In genomic region chr1:38476111-38476783, GRCh38 we compare ENCODE assay signal across 11 cellular contexts.
DNase-seq lines count a peak whose midpoint lies in the region; TF ChIP-seq lines count a peak whose summit lies in the region.
"Had no signal": no experiment of that assay in that cellular context is flagged by ENCODE, and none has a peak within 500 bp of the region (broad histone marks: within the 10 kb centered on the region; RNA-seq: fewer than 3 reads in every experiment).

No MANE protein-coding gene starts in this region.

- no peaks in the 10 kb centered on the region for H3K79me2 ChIP-seq in OCI-LY7 (ENCODE audit: insufficient read depth, low read depth, low read length)

- H3K36me3 ChIP-seq in OCI-LY7 (ENCODE audit: insufficient read depth, low read length) (no peaks in the 10 kb centered on the region; the same call in 1 of the 2 replicates), iPS DF 6.9 (ENCODE audit: control insufficient read depth, insufficient read depth, low read length) (no peaks in the 10 kb centered on the region)

- WGBS in iPS DF 6.9 (ENCODE audit: insufficient coverage, insufficient read length): no CpG with 5 or more reads among the region's 46 CpGs

- in situ Hi-C loops in KBM-7 (cut with MboI; ENCODE audit: low pct_unique_long_range_greater_than_20kb, low sequenced_read_pairs): no loop called here

- DNase-seq in OCI-LY7 (ENCODE audit: low spot score) (no peak), iPS DF 6.9 (ENCODE audit: low read depth, low spot score) (no peak), posterior cingulate gyrus (peak in 9 of 10 donors; percentile 21 to 88 (median 42)), NCI-H82 treated with DMSO at 0.1 percent for 48 hours (lab: John Stamatoyannopoulos, UW; ENCODE audit: unreplicated experiment) (no peak), globus pallidus (ENCODE audit: low spot score) (no peak), KBM-7 (no peak)
- DNase-seq in stimulated activated CD4-positive, alpha-beta T cell treated with anti-CD3 and anti-CD28 coated beads, Interleukin-2, amount 100 ng/mL, for 24 hours: no peak
- DNase-seq: activated effector memory CD4-positive, alpha-beta T cell treated with Interleukin-2 at 50 U/mL for 16 hours; DMS53; NK-92 treated with Interleukin-12 subunit alpha and Interleukin-12 subunit beta, amount 100 ng/mL, for 24 hours had no signal

- H3K27ac ChIP-seq in OCI-LY7 (ENCODE audit: low read depth, low read length, poor library complexity, severe bottlenecking) (peak overlapping the region; percentile 90), iPS DF 6.9 (ENCODE audit: low read length) (no peak overlapping the region)

- H3K9me3 ChIP-seq in OCI-LY7 (ENCODE audit: low read length) (peaks cover 8% of the 10 kb centered on the region), iPS DF 6.9 (ENCODE audit: control insufficient read depth, insufficient read depth, low read length) (no peaks in the 10 kb centered on the region)

- POLR2A ChIA-PET in OCI-LY7 (lab: Charles Lee): interaction anchor here (0.6 to 1.5 kb wide), 2 partner anchors 13 to 14 kb away, joined by 3 to 4 read pairs; no protein-coding TSS in a partner anchor

- no peaks in the 10 kb centered on the region for H3K9me2 ChIP-seq in OCI-LY7 (ENCODE audit: insufficient read depth, low read length)

- peaks cover 47% of the 10 kb centered on the region for H3K4me1 ChIP-seq in OCI-LY7 (ENCODE audit: insufficient read depth, low read length, poor library complexity, severe bottlenecking)
- peaks cover 3% of the 10 kb centered on the region for H3K4me1 ChIP-seq in iPS DF 6.9 (ENCODE audit: control insufficient read depth, insufficient read depth, low read length)

- no TSS peak for BruUV-seq in OCI-LY7 (replicated peaks; lab: Mats Ljungman, UMichigan)

- H3K4me3 ChIP-seq in GM12875 (ENCODE audit: low read depth, low read length) (peak overlapping the region; percentile 77), OCI-LY7 (ENCODE audit: low read depth, low read length, poor library complexity, severe bottlenecking) (peak overlapping the region; percentile 58), iPS DF 6.9 (ENCODE audit: low read length) (peak overlapping the region; percentile 38; the same call in 1 of the 2 replicates)

- CTCF ChIA-PET in OCI-LY7 (lab: Charles Lee; ENCODE audit: unreplicated experiment): interaction anchor here (0.6 kb wide), 2 partner anchors 31 to 46 kb away, joined by 3 to 4 read pairs; no protein-coding TSS in a partner anchor

- H4K20me1 ChIP-seq in OCI-LY7 (ENCODE audit: insufficient read depth, low read length): no peaks in the 10 kb centered on the region

- no peaks in the 10 kb centered on the region; the same call in 1 of the 2 replicates for H3K27me3 ChIP-seq in iPS DF 6.9 (ENCODE audit: control insufficient read depth, insufficient read depth, low read length)

- no peak for TF ChIP-seq CTCF in GM12875 (IDR thresholded peaks at IDR 0.05; ENCODE audit: borderline replicate concordance, insufficient read depth, low read depth, low read length)
- no peak for TF ChIP-seq CTCF in OCI-LY7 (conservative IDR thresholded peaks at IDR 0.05; ENCODE audit: low read length)

- H2AFZ ChIP-seq in OCI-LY7 (ENCODE audit: low read length): no peak overlapping the region; the same call in 1 of the 2 replicates

- peak overlapping the region; percentile 77 for H3K4me2 ChIP-seq in OCI-LY7 (ENCODE audit: low read length)

- intact Hi-C loops in OCI-LY7 (cut with micrococcal nuclease; ENCODE audit: unreplicated experiment): no loop called here
- intact Hi-C loops in posterior cingulate gyrus (cut with DNase I): no loop called here

Comparison
In these comparisons a context has a peak if more than half of its experiments do, and no peak if none do; other contexts are left out.
1. DNase-seq: peak in posterior cingulate gyrus (9 of 10); none in OCI-LY7 (single experiment), iPS DF 6.9 (single experiment), stimulated activated CD4-positive, alpha-beta T cell treated with anti-CD3 and anti-CD28 coated beads, Interleukin-2, amount 100 ng/mL, for 24 hours (0 of 2), NCI-H82 treated with DMSO at 0.1 percent for 48 hours (single experiment), globus pallidus (single experiment) and KBM-7 (single experiment).
2. Peak in every context shown above with its lines, with median percentiles within 50 percentile points of each other: H3K4me3 ChIP-seq.